In the genomic region with DNA sequence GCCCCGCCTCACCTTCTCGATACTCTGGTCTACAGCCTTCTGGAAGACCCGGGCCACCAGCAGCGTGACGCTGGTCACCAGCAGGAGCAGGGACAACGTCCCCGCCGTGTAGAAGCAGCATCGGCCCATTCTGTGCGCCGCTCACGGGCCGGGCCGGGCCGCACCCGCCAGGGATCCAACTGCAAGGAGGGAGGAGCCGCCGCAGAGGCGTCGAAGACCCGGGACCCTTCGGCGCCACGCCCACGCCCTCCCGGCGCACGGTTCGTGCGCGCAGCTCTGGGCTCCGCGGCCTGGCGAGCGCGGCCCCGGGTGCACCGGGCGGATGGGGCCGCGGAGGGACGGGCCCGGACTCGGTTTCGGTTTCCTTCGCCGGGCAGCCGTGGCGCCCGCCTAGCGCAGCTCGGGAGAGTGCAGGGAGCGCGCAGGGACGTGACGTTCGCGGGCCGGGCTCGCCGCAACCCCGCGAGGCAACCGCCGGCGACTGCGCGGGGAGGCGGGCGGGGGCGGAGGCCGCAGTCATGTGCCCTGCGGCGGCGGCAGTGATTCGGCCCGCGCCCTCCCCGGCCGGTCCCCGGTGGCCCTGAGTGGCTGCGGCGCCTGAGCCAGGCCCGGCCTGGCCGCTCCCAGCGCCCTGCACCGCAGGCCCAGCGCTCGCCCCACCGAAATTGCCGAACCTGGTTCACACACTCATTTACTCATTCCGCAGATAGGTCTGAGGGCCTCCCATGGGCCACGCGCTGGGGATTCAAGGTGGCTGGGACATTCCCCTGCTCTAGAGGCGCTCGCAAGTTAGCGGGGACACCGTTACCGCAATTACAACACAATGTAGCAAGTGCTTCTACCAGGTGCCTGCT, we compare ENCODE assay signal across 1 cellular context.
TF ChIP-seq lines count a peak whose summit lies in the region.

SCARB2 (minus strand) TSS at position 410 of the 854 bp plus-strand sequence; CDS start at position 129, 281 bp downstream.

TF ChIP-seq in K562, 482 proteins besides CTCF, POLR2A, EP300 and RAD21 (continued from another document and continues in another):
- no peak for TF ChIP-seq ZNF407 (IDR thresholded peaks at IDR 0.05; ENCODE audit: low read depth)
- TF ChIP-seq RERE (CRISPR knock-in tag; IDR thresholded peaks at IDR 0.05; ENCODE audit: borderline replicate concordance), result no peak
- no peak for TF ChIP-seq MYBL2 (IDR thresholded peaks at IDR 0.05; ENCODE audit: low read depth)
- no peak for TF ChIP-seq MYBL2 (CRISPR knock-in tag; IDR thresholded peaks at IDR 0.05; ENCODE audit: borderline replicate concordance)
- peak; percentile 83 for TF ChIP-seq KLF1 (tag; IDR thresholded peaks at IDR 0.05)
- TF ChIP-seq EP400 (IDR thresholded peaks at IDR 0.05), result no peak
- no peak for TF ChIP-seq ZNF77 (CRISPR knock-in tag; IDR thresholded peaks at IDR 0.05)
- TF ChIP-seq CHD2 (IDR thresholded peaks at IDR 0.05; ENCODE audit: low read depth, low read length), result peak; percentile 42; the same call in 1 of the 2 replicates
- TF ChIP-seq MTA2 (IDR thresholded peaks at IDR 0.05; ENCODE audit: low read depth), result no peak
- peak; percentile 82 for TF ChIP-seq SMAD4 (CRISPR knock-in tag; conservative IDR thresholded peaks at IDR 0.05)
- no peak for TF ChIP-seq ZNF239 (CRISPR knock-in tag; IDR thresholded peaks at IDR 0.05)
- TF ChIP-seq, protein P1, sequence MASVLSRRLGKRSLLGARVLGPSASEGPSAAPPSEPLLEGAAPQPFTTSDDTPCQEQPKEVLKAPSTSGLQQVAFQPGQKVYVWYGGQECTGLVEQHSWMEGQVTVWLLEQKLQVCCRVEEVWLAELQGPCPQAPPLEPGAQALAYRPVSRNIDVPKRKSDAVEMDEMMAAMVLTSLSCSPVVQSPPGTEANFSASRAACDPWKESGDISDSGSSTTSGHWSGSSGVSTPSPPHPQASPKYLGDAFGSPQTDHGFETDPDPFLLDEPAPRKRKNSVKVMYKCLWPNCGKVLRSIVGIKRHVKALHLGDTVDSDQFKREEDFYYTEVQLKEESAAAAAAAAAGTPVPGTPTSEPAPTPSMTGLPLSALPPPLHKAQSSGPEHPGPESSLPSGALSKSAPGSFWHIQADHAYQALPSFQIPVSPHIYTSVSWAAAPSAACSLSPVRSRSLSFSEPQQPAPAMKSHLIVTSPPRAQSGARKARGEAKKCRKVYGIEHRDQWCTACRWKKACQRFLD (CRISPR knock-in tag; IDR thresholded peaks at IDR 0.05), result peak; percentile 72; the same call in 1 of the 2 replicates
- TF ChIP-seq WHSC1 (IDR thresholded peaks at IDR 0.05; ENCODE audit: low read length), result no peak
- TF ChIP-seq CSDE1 (IDR thresholded peaks at IDR 0.05), result no peak
- no peak for TF ChIP-seq TSC22D4 (tag; IDR thresholded peaks at IDR 0.05)
- TF ChIP-seq ZNF639 (CRISPR knock-in tag; conservative IDR thresholded peaks at IDR 0.05 in 1 of 2, IDR thresholded peaks at IDR 0.05 in 1 of 2), result peak in 1 of 2 experiments; percentile 94; a peak in 2 of 4 replicates
- TF ChIP-seq TARDBP (IDR thresholded peaks at IDR 0.05), result peak; percentile 76; the same call in 1 of the 2 replicates
- peak; percentile 74; the same call in 1 of the 2 replicates for TF ChIP-seq ESRRA (IDR thresholded peaks at IDR 0.05; ENCODE audit: borderline replicate concordance, low read depth)
- no peak for TF ChIP-seq ZNF778 (CRISPR knock-in tag; IDR thresholded peaks at IDR 0.05)
- no peak for TF ChIP-seq BRF2 (IDR thresholded peaks at IDR 0.05; ENCODE audit: borderline replicate concordance, insufficient read depth, insufficient read length)
- no peak for TF ChIP-seq MED1 (CRISPR knock-in tag; IDR thresholded peaks at IDR 0.05; ENCODE audit: borderline replicate concordance)
